Comparison of ENCODE assay signal across 1 cellular context in the genomic region with DNA sequence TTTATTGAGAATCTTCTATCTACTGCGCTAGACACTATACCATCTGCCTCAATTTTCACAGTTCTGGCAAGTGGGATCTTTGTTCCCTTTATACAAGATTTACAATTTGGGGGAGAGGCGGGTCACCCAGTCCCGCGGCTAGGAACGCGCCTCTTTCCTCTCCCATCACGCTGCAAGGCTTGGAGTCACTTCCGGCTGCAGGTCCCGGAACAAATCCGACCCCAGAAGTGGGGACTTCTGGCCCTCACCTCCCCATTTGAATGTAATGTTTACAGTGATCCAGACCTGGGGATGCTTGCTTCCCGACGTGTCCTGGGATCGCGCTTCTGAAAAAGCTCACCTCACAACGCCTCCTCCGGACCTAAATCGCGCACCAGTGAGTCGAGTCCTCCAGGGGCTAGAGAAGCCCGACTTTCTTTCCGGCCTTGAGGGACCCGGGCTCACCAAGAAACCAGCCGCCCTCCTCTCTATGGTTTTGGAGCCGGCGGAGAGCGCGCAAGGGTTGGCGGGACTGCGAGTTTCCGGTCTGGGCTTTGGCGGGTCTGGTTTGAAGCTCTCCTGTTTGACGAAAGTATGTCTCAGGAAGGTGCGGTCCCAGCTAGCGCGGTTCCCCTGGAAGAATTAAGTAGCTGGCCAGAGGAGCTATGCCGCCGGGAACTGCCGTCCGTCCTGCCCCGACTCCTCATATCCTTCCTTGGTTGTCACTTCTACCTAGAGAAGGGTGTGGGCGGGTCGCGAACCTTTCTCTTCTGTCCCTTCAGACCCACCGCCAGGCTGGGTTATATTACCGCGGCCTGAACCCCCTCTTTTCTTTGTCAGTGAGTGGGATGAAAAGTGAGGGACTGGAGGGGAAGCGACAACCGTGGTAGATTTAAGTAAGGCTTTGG.
TF ChIP-seq lines count a peak whose summit lies in the region.

Gene METTL18 (minus strand): TSS at position 378 of the 887 bp plus-strand sequence. CDS start 1,212 bp downstream, outside the sequence.

TF ChIP-seq in HepG2, 621 proteins besides CTCF, POLR2A, EP300 and RAD21 (continued from another document and continues in another):
- TF ChIP-seq KMT2B (CRISPR knock-in tag; IDR thresholded peaks at IDR 0.05) (peak; percentile 98), ZFP1 (CRISPR knock-in tag; IDR thresholded peaks at IDR 0.05) (peak; percentile 61; the same call in 1 of the 2 replicates), ZNF274 (CRISPR knock-in tag; IDR thresholded peaks at IDR 0.05) (peak; percentile 50; the same call in 1 of the 2 replicates), IRF2 (CRISPR knock-in tag; IDR thresholded peaks at IDR 0.05) (peak; percentile 64; the same call in 1 of the 2 replicates), GLI4 (CRISPR knock-in tag; IDR thresholded peaks at IDR 0.05; ENCODE audit: borderline replicate concordance) (peak; percentile 22; the same call in 1 of the 2 replicates), CAMTA2 (CRISPR knock-in tag; IDR thresholded peaks at IDR 0.05; ENCODE audit: borderline replicate concordance) (no peak), HIVEP1 (CRISPR knock-in tag; IDR thresholded peaks at IDR 0.05) (no peak), ZNF670 (CRISPR knock-in tag; IDR thresholded peaks at IDR 0.05; ENCODE audit: borderline replicate concordance) (peak; percentile 27; the same call in 1 of the 2 replicates), MTA1 (CRISPR knock-in tag; IDR thresholded peaks at IDR 0.05; ENCODE audit: borderline replicate concordance) (0 out of 2 replicates have a peak, but pooled peaks have one; percentile 48), GATAD1 (CRISPR knock-in tag; IDR thresholded peaks at IDR 0.05) (peak; percentile 98), TFE3 (CRISPR knock-in tag; IDR thresholded peaks at IDR 0.05) (peak; percentile 61), ZNF678 (CRISPR knock-in tag; IDR thresholded peaks at IDR 0.05) (no peak), RELA (CRISPR knock-in tag; IDR thresholded peaks at IDR 0.05) (no peak), GPN1 (CRISPR knock-in tag; IDR thresholded peaks at IDR 0.05; ENCODE audit: borderline replicate concordance) (no peak), DR1 (CRISPR knock-in tag; IDR thresholded peaks at IDR 0.05) (peak; percentile 60), KMT2A (CRISPR knock-in tag; IDR thresholded peaks at IDR 0.05) (peak; percentile 87; the same call in 1 of the 2 replicates), ATF7-NPFF (CRISPR knock-in tag; IDR thresholded peaks at IDR 0.05; ENCODE audit: low read depth) (peak; percentile 83), ZNF816 (CRISPR knock-in tag; IDR thresholded peaks at IDR 0.05; ENCODE audit: borderline replicate concordance) (peak; percentile 84), ZNF232 (CRISPR knock-in tag; IDR thresholded peaks at IDR 0.05; ENCODE audit: borderline replicate concordance) (peak; percentile 88; the same call in 1 of the 2 replicates), ZBTB38 (CRISPR knock-in tag; IDR thresholded peaks at IDR 0.05) (peak; percentile 36; the same call in 1 of the 2 replicates), HES4 (CRISPR knock-in tag; IDR thresholded peaks at IDR 0.05; ENCODE audit: borderline replicate concordance) (0 out of 2 replicates have a peak, but pooled peaks have one; percentile 11), HOXA3 (CRISPR knock-in tag; IDR thresholded peaks at IDR 0.05) (peak; percentile 92), DBP (CRISPR knock-in tag; IDR thresholded peaks at IDR 0.05; ENCODE audit: not compliant biosample characterization) (no peak), ZNF230 (CRISPR knock-in tag; IDR thresholded peaks at IDR 0.05) (0 out of 2 replicates have a peak, but pooled peaks have one; percentile 59), KDM3A (CRISPR knock-in tag; IDR thresholded peaks at IDR 0.05; ENCODE audit: low read depth) (peak; percentile 56), ZNF761 (CRISPR knock-in tag; conservative IDR thresholded peaks at IDR 0.05) (peak; percentile 71; the same call in 1 of the 2 replicates), PHF21A (CRISPR knock-in tag; IDR thresholded peaks at IDR 0.05) (0 out of 2 replicates have a peak, but pooled peaks have one; percentile 51), NKX3-1 (CRISPR knock-in tag; IDR thresholded peaks at IDR 0.05) (0 out of 2 replicates have a peak, but pooled peaks have one; percentile 49), DMAP1 (CRISPR knock-in tag; IDR thresholded peaks at IDR 0.05) (peak; percentile 84; the same call in 1 of the 2 replicates), SP5 (CRISPR knock-in tag; IDR thresholded peaks at IDR 0.05; ENCODE audit: borderline replicate concordance, low read depth) (no peak), ZNF800 (CRISPR knock-in tag; IDR thresholded peaks at IDR 0.05) (0 out of 2 replicates have a peak, but pooled peaks have one; percentile 6), KDM6A (CRISPR knock-in tag; IDR thresholded peaks at IDR 0.05; ENCODE audit: low read depth) (no peak), NFE2L1 (CRISPR knock-in tag; IDR thresholded peaks at IDR 0.05; ENCODE audit: borderline replicate concordance) (no peak), ZNF546 (CRISPR knock-in tag; conservative IDR thresholded peaks at IDR 0.05) (peak; percentile 81), ZNF7 (CRISPR knock-in tag; IDR thresholded peaks at IDR 0.05) (no peak), SIN3B (IDR thresholded peaks at IDR 0.05; ENCODE audit: low read length) (peak; percentile 92), PATZ1 (CRISPR knock-in tag; IDR thresholded peaks at IDR 0.05) (peak; percentile 8; the same call in 1 of the 2 replicates)
- TF ChIP-seq, protein P1, sequence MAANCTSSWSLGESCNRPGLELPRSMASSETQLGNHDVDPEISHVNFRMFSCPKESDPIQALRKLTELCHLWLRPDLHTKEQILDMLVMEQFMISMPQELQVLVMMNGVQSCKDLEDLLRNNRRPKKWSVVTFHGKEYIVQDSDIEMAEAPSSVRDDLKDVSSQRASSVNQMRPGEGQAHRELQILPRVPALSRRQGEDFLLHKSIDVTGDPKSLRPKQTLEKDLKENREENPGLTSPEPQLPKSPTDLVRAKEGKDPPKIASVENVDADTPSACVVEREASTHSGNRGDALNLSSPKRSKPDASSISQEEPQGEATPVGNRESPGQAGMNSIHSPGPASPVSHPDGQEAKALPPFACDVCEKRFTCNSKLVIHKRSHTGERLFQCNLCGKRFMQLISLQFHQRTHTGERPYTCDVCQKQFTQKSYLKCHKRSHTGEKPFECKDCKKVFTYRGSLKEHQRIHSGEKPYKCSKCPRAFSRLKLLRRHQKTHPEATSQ (CRISPR knock-in tag; IDR thresholded peaks at IDR 0.05; ENCODE audit: borderline replicate concordance): peak; percentile 61; the same call in 1 of the 2 replicates
- TF ChIP-seq, protein P2, sequence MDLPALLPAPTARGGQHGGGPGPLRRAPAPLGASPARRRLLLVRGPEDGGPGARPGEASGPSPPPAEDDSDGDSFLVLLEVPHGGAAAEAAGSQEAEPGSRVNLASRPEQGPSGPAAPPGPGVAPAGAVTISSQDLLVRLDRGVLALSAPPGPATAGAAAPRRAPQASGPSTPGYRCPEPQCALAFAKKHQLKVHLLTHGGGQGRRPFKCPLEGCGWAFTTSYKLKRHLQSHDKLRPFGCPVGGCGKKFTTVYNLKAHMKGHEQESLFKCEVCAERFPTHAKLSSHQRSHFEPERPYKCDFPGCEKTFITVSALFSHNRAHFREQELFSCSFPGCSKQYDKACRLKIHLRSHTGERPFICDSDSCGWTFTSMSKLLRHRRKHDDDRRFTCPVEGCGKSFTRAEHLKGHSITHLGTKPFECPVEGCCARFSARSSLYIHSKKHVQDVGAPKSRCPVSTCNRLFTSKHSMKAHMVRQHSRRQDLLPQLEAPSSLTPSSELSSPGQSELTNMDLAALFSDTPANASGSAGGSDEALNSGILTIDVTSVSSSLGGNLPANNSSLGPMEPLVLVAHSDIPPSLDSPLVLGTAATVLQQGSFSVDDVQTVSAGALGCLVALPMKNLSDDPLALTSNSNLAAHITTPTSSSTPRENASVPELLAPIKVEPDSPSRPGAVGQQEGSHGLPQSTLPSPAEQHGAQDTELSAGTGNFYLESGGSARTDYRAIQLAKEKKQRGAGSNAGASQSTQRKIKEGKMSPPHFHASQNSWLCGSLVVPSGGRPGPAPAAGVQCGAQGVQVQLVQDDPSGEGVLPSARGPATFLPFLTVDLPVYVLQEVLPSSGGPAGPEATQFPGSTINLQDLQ (CRISPR knock-in tag; IDR thresholded peaks at IDR 0.05): 0 out of 2 replicates have a peak, but pooled peaks have one; percentile 54
- TF ChIP-seq, protein P3, sequence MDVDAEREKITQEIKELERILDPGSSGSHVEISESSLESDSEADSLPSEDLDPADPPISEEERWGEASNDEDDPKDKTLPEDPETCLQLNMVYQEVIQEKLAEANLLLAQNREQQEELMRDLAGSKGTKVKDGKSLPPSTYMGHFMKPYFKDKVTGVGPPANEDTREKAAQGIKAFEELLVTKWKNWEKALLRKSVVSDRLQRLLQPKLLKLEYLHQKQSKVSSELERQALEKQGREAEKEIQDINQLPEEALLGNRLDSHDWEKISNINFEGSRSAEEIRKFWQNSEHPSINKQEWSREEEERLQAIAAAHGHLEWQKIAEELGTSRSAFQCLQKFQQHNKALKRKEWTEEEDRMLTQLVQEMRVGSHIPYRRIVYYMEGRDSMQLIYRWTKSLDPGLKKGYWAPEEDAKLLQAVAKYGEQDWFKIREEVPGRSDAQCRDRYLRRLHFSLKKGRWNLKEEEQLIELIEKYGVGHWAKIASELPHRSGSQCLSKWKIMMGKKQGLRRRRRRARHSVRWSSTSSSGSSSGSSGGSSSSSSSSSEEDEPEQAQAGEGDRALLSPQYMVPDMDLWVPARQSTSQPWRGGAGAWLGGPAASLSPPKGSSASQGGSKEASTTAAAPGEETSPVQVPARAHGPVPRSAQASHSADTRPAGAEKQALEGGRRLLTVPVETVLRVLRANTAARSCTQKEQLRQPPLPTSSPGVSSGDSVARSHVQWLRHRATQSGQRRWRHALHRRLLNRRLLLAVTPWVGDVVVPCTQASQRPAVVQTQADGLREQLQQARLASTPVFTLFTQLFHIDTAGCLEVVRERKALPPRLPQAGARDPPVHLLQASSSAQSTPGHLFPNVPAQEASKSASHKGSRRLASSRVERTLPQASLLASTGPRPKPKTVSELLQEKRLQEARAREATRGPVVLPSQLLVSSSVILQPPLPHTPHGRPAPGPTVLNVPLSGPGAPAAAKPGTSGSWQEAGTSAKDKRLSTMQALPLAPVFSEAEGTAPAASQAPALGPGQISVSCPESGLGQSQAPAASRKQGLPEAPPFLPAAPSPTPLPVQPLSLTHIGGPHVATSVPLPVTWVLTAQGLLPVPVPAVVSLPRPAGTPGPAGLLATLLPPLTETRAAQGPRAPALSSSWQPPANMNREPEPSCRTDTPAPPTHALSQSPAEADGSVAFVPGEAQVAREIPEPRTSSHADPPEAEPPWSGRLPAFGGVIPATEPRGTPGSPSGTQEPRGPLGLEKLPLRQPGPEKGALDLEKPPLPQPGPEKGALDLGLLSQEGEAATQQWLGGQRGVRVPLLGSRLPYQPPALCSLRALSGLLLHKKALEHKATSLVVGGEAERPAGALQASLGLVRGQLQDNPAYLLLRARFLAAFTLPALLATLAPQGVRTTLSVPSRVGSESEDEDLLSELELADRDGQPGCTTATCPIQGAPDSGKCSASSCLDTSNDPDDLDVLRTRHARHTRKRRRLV (CRISPR knock-in tag; IDR thresholded peaks at IDR 0.05): 0 out of 2 replicates have a peak, but pooled peaks have one; percentile 50
- TF ChIP-seq, protein P4, sequence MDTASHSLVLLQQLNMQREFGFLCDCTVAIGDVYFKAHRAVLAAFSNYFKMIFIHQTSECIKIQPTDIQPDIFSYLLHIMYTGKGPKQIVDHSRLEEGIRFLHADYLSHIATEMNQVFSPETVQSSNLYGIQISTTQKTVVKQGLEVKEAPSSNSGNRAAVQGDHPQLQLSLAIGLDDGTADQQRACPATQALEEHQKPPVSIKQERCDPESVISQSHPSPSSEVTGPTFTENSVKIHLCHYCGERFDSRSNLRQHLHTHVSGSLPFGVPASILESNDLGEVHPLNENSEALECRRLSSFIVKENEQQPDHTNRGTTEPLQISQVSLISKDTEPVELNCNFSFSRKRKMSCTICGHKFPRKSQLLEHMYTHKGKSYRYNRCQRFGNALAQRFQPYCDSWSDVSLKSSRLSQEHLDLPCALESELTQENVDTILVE (CRISPR knock-in tag; IDR thresholded peaks at IDR 0.05): peak; percentile 53; the same call in 1 of the 2 replicates
